1 cellular context compared by ENCODE assay signal in the genomic region with DNA sequence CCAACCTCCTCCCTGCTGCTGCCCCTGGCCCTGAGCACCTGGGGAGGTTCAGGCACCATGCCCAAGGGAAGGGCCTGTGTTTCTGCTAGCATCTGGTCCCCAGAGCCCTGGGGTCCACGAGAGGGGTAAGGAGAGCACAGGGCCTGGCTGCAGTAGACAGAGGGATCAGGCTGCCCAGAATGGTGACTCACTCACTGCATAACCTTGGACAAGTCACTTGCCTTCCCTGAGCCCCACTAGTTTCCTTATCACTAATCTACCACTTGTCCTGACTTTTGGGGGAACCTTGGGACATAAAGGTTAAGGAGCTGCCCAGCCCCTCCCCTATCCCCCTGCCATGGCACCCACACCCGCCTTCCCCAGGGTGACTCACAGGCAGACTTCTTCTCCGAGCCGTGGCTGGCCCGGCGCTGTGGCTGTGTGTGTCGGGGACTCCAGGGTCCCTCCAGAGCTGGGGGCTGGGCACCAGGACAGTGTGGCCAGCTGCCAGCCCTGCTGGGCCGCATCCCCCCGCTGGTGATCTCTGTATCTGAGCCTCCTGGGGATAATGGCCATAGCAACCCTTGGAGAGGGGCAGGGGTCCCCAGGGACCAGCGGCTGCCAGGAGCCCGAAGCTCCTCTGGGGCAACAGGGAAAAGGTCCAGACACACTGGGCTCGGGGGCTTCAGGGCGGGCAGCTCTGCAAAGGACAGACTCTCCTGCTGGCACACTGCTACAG.
TF ChIP-seq lines count a peak whose summit lies in the region.

No MANE protein-coding gene starts in this region.

TF ChIP-seq in SK-N-SH treated with all-trans-retinoic acid at 6 μM for 48 hours, 23 proteins besides CTCF, POLR2A, EP300 and RAD21 (continued from another document):
- no peak for TF ChIP-seq ZNF565 (CRISPR knock-in tag; conservative IDR thresholded peaks at IDR 0.05; ENCODE audit: low read depth)
